14 cellular contexts compared by ENCODE assay signal in genomic region chr11:17244046-17244445, GRCh38. TPM values are rescaled to one million over a fixed set of nuclear protein-coding genes. Genes with fewer than 3 reads are reported as not detected.
A peak's percentile ranks its signal among the peaks of the same experiment; 100 is the strongest.
DNase-seq lines count a peak whose midpoint lies in the region; ATAC-seq and TF ChIP-seq lines count a peak whose summit lies in the region.
"Had no signal": no experiment of that assay in that cellular context is flagged by ENCODE, and none has a peak within 500 bp of the region (broad histone marks: within the 10 kb centered on the region; RNA-seq: fewer than 3 reads in every experiment).

No MANE protein-coding gene starts in this region.

- H3K27me3 ChIP-seq in Caco-2 (replicated peaks; ENCODE audit: control insufficient read depth, insufficient read depth, low read length): no peaks in the 10 kb centered on the region

- no peaks in the 10 kb centered on the region for H3K9me3 ChIP-seq in Caco-2

- TF ChIP-seq CTCF in activated CD8-positive, alpha-beta T cell treated with anti-CD3 and anti-CD28 coated beads for 36 hours (IDR thresholded peaks at IDR 0.05): no peak
- no peak for TF ChIP-seq CTCF in Caco-2 (IDR thresholded peaks at IDR 0.05; ENCODE audit: insufficient read depth in 1 of 2, low read depth in 1 of 2, low read length in 1 of 2, severe bottlenecking in 1 of 2, unreplicated experiment in 1 of 2)

- no peak for TF ChIP-seq POLR2A in GM18505 (IDR thresholded peaks at IDR 0.05; ENCODE audit: borderline replicate concordance, extremely low read depth, insufficient read depth, insufficient read length)

- H3K27ac Mint-ChIP-seq in activated CD8-positive, alpha-beta T cell treated with anti-CD3 and anti-CD28 coated beads for 36 hours: no peak overlapping the region
- no peak overlapping the region for H3K27ac Mint-ChIP-seq in Caco-2 (ENCODE audit: unreplicated experiment)
- H3K27ac Mint-ChIP-seq: activated naive CD4-positive, alpha-beta T cell treated with anti-CD3 and anti-CD28 coated beads for 36 hours; CD8-positive, alpha-beta memory T cell had no signal

- H3K4me3 ChIP-seq in Caco-2 (ENCODE audit: low read depth, low read length): no peak overlapping the region

- no peaks in the 10 kb centered on the region for H3K36me3 Mint-ChIP-seq in activated CD8-positive, alpha-beta T cell treated with anti-CD3 and anti-CD28 coated beads for 36 hours (ENCODE audit: low read depth)
- H3K36me3 Mint-ChIP-seq in Caco-2 (ENCODE audit: insufficient read depth, unreplicated experiment): no peaks in the 10 kb centered on the region
- H3K36me3 Mint-ChIP-seq: CD8-positive, alpha-beta memory T cell had no signal

- peaks cover 5% of the 10 kb centered on the region for H3K4me1 Mint-ChIP-seq in activated CD8-positive, alpha-beta T cell treated with anti-CD3 and anti-CD28 coated beads for 36 hours (ENCODE audit: low read depth)
- H3K4me1 Mint-ChIP-seq in Caco-2 (ENCODE audit: low read depth, unreplicated experiment): no peaks in the 10 kb centered on the region

- H3K9me3 Mint-ChIP-seq in activated CD8-positive, alpha-beta T cell treated with anti-CD3 and anti-CD28 coated beads for 36 hours: no peaks in the 10 kb centered on the region
- H3K9me3 Mint-ChIP-seq in Caco-2 (ENCODE audit: unreplicated experiment): no peaks in the 10 kb centered on the region
- H3K9me3 Mint-ChIP-seq: activated naive CD4-positive, alpha-beta T cell treated with anti-CD3 and anti-CD28 coated beads for 36 hours; CD8-positive, alpha-beta memory T cell had no signal

- peak; percentile 11 for DNase-seq in activated CD8-positive, alpha-beta T cell treated with anti-CD3 and anti-CD28 coated beads for 36 hours
- DNase-seq in Caco-2 (no peak), NCI-H510A (lab: John Stamatoyannopoulos, UW) (no peak), H4 (ENCODE audit: low spot score) (no peak)
- DNase-seq in stimulated activated CD4-positive, alpha-beta T cell treated with anti-CD3 and anti-CD28 coated beads, Interleukin-12 subunit alpha, Interleukin-12 subunit beta, amount 100 ng/mL, for 4 hours: no peak
- DNase-seq: activated naive CD4-positive, alpha-beta T cell treated with anti-CD3 and anti-CD28 coated beads for 36 hours; CD8-positive, alpha-beta memory T cell; cortex of kidney; mesenchymal stem cell; NCI-H1694 treated with DMSO at 0.1 percent for 48 hours; WERI-Rb-1 had no signal

- CTCF ChIA-PET in activated CD8-positive, alpha-beta T cell treated with anti-CD3 and anti-CD28 coated beads for 36 hours (lab: Charles Lee): interaction anchor here (1.6 to 1.8 kb wide), 3 partner anchors 11 to 146 kb away, joined by 4 to 8 read pairs (median 7); no protein-coding TSS in a partner anchor
- CTCF ChIA-PET in Caco-2 (lab: Charles Lee): interaction anchor here (0.6 kb wide), 1 partner anchor 19 kb away, joined by 6 read pairs; no protein-coding TSS in a partner anchor

- no peaks in the 10 kb centered on the region for H3K36me3 ChIP-seq in Caco-2 (ENCODE audit: control insufficient read depth, insufficient read depth, low read length)
- H3K36me3 ChIP-seq: WERI-Rb-1 had no signal

- POLR2A ChIA-PET in activated CD8-positive, alpha-beta T cell treated with anti-CD3 and anti-CD28 coated beads for 36 hours (lab: Charles Lee): no interaction called here
- POLR2A ChIA-PET in Caco-2 (lab: Charles Lee): no interaction called here

- H3K4me1 ChIP-seq in Caco-2: no peaks in the 10 kb centered on the region

- intact Hi-C loops in activated CD8-positive, alpha-beta T cell treated with anti-CD3 and anti-CD28 coated beads for 36 hours (cut with micrococcal nuclease): no loop called here
- intact Hi-C loops in Caco-2 (cut with micrococcal nuclease; ENCODE audit: unreplicated experiment): no loop called here

- no peak overlapping the region for H3K4me3 Mint-ChIP-seq in activated CD8-positive, alpha-beta T cell treated with anti-CD3 and anti-CD28 coated beads for 36 hours
- H3K4me3 Mint-ChIP-seq in Caco-2 (ENCODE audit: unreplicated experiment): no peak overlapping the region
- H3K4me3 Mint-ChIP-seq: activated naive CD4-positive, alpha-beta T cell treated with anti-CD3 and anti-CD28 coated beads for 36 hours; CD8-positive, alpha-beta memory T cell had no signal

- H3K27me3 Mint-ChIP-seq in activated CD8-positive, alpha-beta T cell treated with anti-CD3 and anti-CD28 coated beads for 36 hours: peaks cover 9% of the 10 kb centered on the region
- H3K27me3 Mint-ChIP-seq in Caco-2 (ENCODE audit: insufficient read depth, unreplicated experiment): no peaks in the 10 kb centered on the region

- ATAC-seq in GM18505 (IDR thresholded peaks at IDR 0.05; ENCODE audit: unreplicated experiment) (peak; percentile 79), GM21381 (IDR thresholded peaks at IDR 0.05; ENCODE audit: unreplicated experiment) (peak; percentile 90), HG03103 (IDR thresholded peaks at IDR 0.05; ENCODE audit: low read depth, unreplicated experiment) (peak; percentile 76)
- ATAC-seq in activated CD8-positive, alpha-beta T cell treated with anti-CD3 and anti-CD28 coated beads for 36 hours: peak; percentile 78

- no TSS peak for BruUV-seq in Caco-2 (replicated peaks; lab: Mats Ljungman, UMichigan)

RNA-seq across cellular contexts. Expression of gene NUCB2, which starts 32.5 kb away (rescaled TPM):
- 10 to 100 TPM; 81.9 to 86.0 TPM for total RNA-seq in activated CD8-positive, alpha-beta T cell treated with anti-CD3 and anti-CD28 coated beads for 36 hours
- total RNA-seq in Caco-2 (2022): 54.5 and 66.6 TPM in 2 replicates
- total RNA-seq in H4 (2014; rRNA removed; shearing (Covaris generic)): 66.8 and 83.7 TPM in 2 replicates

RNA-seq across cellular contexts. Expression of gene PIK3C2A, which starts 36.3 kb away (rescaled TPM):
- total RNA-seq in activated CD8-positive, alpha-beta T cell treated with anti-CD3 and anti-CD28 coated beads for 36 hours: 10 to 100 TPM; 24.1 to 29.3 TPM
- total RNA-seq in Caco-2 (2022): 138 and 140 TPM in 2 replicates
- total RNA-seq in H4 (2014; rRNA removed; shearing (Covaris generic)): 25.6 and 41.2 TPM in 2 replicates
